Comparison of ENCODE assay signal across 20 cellular contexts in genomic region chr17:1541367-1541904, GRCh38.
"Had no signal": no experiment of that assay in that cellular context is flagged by ENCODE, and none has a peak within 500 bp of the region (broad histone marks: within the 10 kb centered on the region; RNA-seq: fewer than 3 reads in every experiment).

No MANE protein-coding gene starts in this region.

- H3K36me3 Mint-ChIP-seq: natural killer cell had no signal

- H3K4me3 ChIP-seq: dorsolateral prefrontal cortex, lung, pancreas, right lobe of liver, testis, tibial artery had no signal

- H3K4me3 Mint-ChIP-seq: memory B cell, natural killer cell, type B pancreatic cell had no signal

- H3K4me1 ChIP-seq: pancreas, testis had no signal

- H3K27me3 ChIP-seq: dorsolateral prefrontal cortex, pancreas, right lobe of liver, testis, tibial artery had no signal

- H3K27ac ChIP-seq: pancreas, right lobe of liver, testis, tibial artery had no signal

- H3K27ac Mint-ChIP-seq: memory B cell, natural killer cell, progenitor cell of endocrine pancreas, type B pancreatic cell had no signal

- H3K27me3 Mint-ChIP-seq: memory B cell, progenitor cell of endocrine pancreas, type B pancreatic cell had no signal

- FAIRE-seq: frontal cortex, keratinocyte, pancreas, small intestine had no signal

- ATAC-seq: left lobe of liver, natural killer cell, pancreas, right lobe of liver had no signal

- H3K9me3 ChIP-seq: pancreas, right lobe of liver, testis, tibial artery had no signal

- H3K9me3 Mint-ChIP-seq: memory B cell, natural killer cell, type B pancreatic cell had no signal

- H3K4me1 Mint-ChIP-seq: natural killer cell had no signal

- DNase-seq: dorsolateral prefrontal cortex; effector CD4-positive, alpha-beta T cell; natural killer cell; occipital lobe; pancreas; right lobe of liver; small intestine; stimulated activated CD4-positive, alpha-beta T cell treated with anti-CD3 and anti-CD28 coated beads, Interleukin-15, amount 100 ng/mL, for 24 hours; stimulated activated CD4-positive, alpha-beta T cell treated with anti-CD3 and anti-CD28 coated beads, Interleukin-2, amount 100 ng/mL, for 48 hours; stimulated activated naive CD4-positive, alpha-beta T cell; substantia nigra; testis; tibial artery had no signal
